21 cellular contexts compared by ENCODE assay signal in genomic region chr6:31718294-31718693, GRCh38. TPM values are rescaled to one million over a fixed set of nuclear protein-coding genes. Genes with fewer than 3 reads are reported as not detected.
DNase-seq lines count a peak whose midpoint lies in the region; ATAC-seq and TF ChIP-seq lines count a peak whose summit lies in the region.
"Had no signal": no experiment of that assay in that cellular context is flagged by ENCODE, and none has a peak within 500 bp of the region (broad histone marks: within the 10 kb centered on the region; RNA-seq: fewer than 3 reads in every experiment).

No MANE protein-coding gene starts in this region.

- ATAC-seq in mucosa of descending colon (peak; percentile 87), GM19324 (IDR thresholded peaks at IDR 0.05; ENCODE audit: low FRiP score, unreplicated experiment) (no peak)
- ATAC-seq: activated CD8-positive, alpha-beta T cell treated with anti-CD3 and anti-CD28 coated beads for 36 hours; heart right ventricle had no signal

- intact Hi-C loops in breast epithelium (cut with DNase I; ENCODE audit: low total_unique reads) = loop anchor here (1.0 kb wide), 1 partner anchor 16 kb away; no protein-coding TSS in a partner anchor
- intact Hi-C loops in mucosa of descending colon (cut with DNase I, micrococcal nuclease) = no loop called here

- no peak overlapping the region for H3K4me3 ChIP-seq in breast epithelium
- no peak overlapping the region for H3K4me3 ChIP-seq in mucosa of descending colon
- H3K4me3 ChIP-seq: GM12878, heart right ventricle, Peyer's patch, tibial artery had no signal

- TF ChIP-seq CTCF in breast epithelium (IDR thresholded peaks at IDR 0.05) (no peak), mucosa of descending colon (IDR thresholded peaks at IDR 0.05) (no peak)

- H3K9me3 ChIP-seq in breast epithelium (no peaks in the 10 kb centered on the region), mucosa of descending colon (no peaks in the 10 kb centered on the region)
- H3K9me3 ChIP-seq: heart right ventricle, Peyer's patch, tibial artery had no signal

- peak; percentile 47 for DNase-seq in COR-L47 (lab: John Stamatoyannopoulos, UW)
- DNase-seq in NCI-H1417 treated with DMSO at 0.1 percent for 48 hours (lab: John Stamatoyannopoulos, UW) = peak; percentile 21
- peak; percentile 75 to 85 for DNase-seq in breast epithelium (ENCODE audit: low spot score in 2 of 2)
- DNase-seq in mucosa of descending colon = peak in 2 of 3 donors; percentile 52 to 79
- no peak for DNase-seq in activated CD8-positive, alpha-beta memory T cell treated with anti-CD3 and anti-CD28 coated beads, Interleukin-2, amount 50 U/mL, for 48 hours
- no peak for DNase-seq in HuH-7.5 (ENCODE audit: low spot score)
- DNase-seq in HK-2 (ENCODE audit: unreplicated experiment) = no peak
- DNase-seq: activated CD8-positive, alpha-beta T cell treated with anti-CD3 and anti-CD28 coated beads for 36 hours; activated naive CD4-positive, alpha-beta T cell; heart right ventricle; NCI-H226; occipital lobe; Peyer's patch; stimulated activated CD4-positive, alpha-beta T cell treated with anti-CD3 and anti-CD28 coated beads, Interleukin-12 subunit alpha, Interleukin-12 subunit beta, amount 100 ng/mL, for 4 hours; tibial artery had no signal

- TF ChIP-seq POLR2A in breast epithelium (IDR thresholded peaks at IDR 0.05) = no peak

- no peaks in the 10 kb centered on the region for H3K27me3 ChIP-seq in breast epithelium
- H3K27me3 ChIP-seq: heart right ventricle, Peyer's patch, tibial artery had no signal

- H3K36me3 ChIP-seq in breast epithelium (no peaks in the 10 kb centered on the region), mucosa of descending colon (ENCODE audit: low read depth) (no peaks in the 10 kb centered on the region)
- H3K36me3 ChIP-seq: heart right ventricle, Peyer's patch, tibial artery had no signal

- peak overlapping the region; percentile 87 to 88 for H3K27ac ChIP-seq in breast epithelium
- H3K27ac ChIP-seq: heart right ventricle, tibial artery had no signal

- H3K4me1 ChIP-seq in breast epithelium (peaks cover 3 to 6% of the 10 kb centered on the region in 2 donors), mucosa of descending colon (ENCODE audit: low read depth) (peaks cover 25% of the 10 kb centered on the region)
- H3K4me1 ChIP-seq: heart right ventricle, tibial artery had no signal

RNA-seq across cellular contexts. Expression of gene LY6G6D, which starts 3.1 kb away (rescaled TPM):
- not detected for total RNA-seq in breast epithelium
- 1 to 10 TPM in 1 of 3 donors, under 1 TPM in 1, not detected in 1; 0.90 to 6.1 TPM for total RNA-seq in mucosa of descending colon
- total RNA-seq: activated CD8-positive, alpha-beta T cell treated with anti-CD3 and anti-CD28 coated beads for 36 hours; cardiac septum; endothelial cell of umbilical vein; GM12878; heart right ventricle; lung microvascular endothelial cell; occipital lobe; Peyer's patch; T-helper 2 cell treated with Interferon-gamma antibody and Interleukin-4, amounts not matched to agents 100 ng/mL and 5 ng/mL, for 36 hours had no signal

RNA-seq across cellular contexts. Expression of gene LY6G6C, which starts 3.3 kb away (rescaled TPM):
- total RNA-seq in breast epithelium = not detected
- under 1 TPM in 1 of 3 donors, not detected in 2; 0.32 TPM for total RNA-seq in mucosa of descending colon
- total RNA-seq: activated CD8-positive, alpha-beta T cell treated with anti-CD3 and anti-CD28 coated beads for 36 hours; cardiac septum; endothelial cell of umbilical vein; GM12878; heart right ventricle; lung microvascular endothelial cell; Peyer's patch; T-helper 2 cell treated with Interferon-gamma antibody and Interleukin-4, amounts not matched to agents 100 ng/mL and 5 ng/mL, for 36 hours had no signal

RNA-seq across cellular contexts. Expression of gene MPIG6B, which starts 4.9 kb away (rescaled TPM):
- under 1 TPM in 1 of 3 donors, not detected in 2; 0.16 TPM for total RNA-seq in breast epithelium
- total RNA-seq in mucosa of descending colon = 1 to 10 TPM in 1 of 3 donors, under 1 TPM in 2; 0.48 to 1.4 (median 0.57) TPM
- total RNA-seq: endothelial cell of umbilical vein; GM12878; lung microvascular endothelial cell; occipital lobe; Peyer's patch; T-helper 2 cell treated with Interferon-gamma antibody and Interleukin-4, amounts not matched to agents 100 ng/mL and 5 ng/mL, for 36 hours had no signal

RNA-seq across cellular contexts. Expression of gene DDAH2, which starts 10.8 kb away (rescaled TPM):
- 100 to 1,000 TPM in 2 of 3 donors, 10 to 100 TPM in 1; 100.0 to 212 (median 115) TPM for total RNA-seq in breast epithelium
- 100 to 1,000 TPM in 1 of 3 donors, 10 to 100 TPM in 2; 56.1 to 152 (median 99.5) TPM for total RNA-seq in mucosa of descending colon

RNA-seq across cellular contexts. Expression of gene LY6G6F, which starts 11.6 kb away (rescaled TPM):
- total RNA-seq in breast epithelium (not detected), mucosa of descending colon (not detected)
- total RNA-seq: activated CD8-positive, alpha-beta T cell treated with anti-CD3 and anti-CD28 coated beads for 36 hours; cardiac septum; endothelial cell of umbilical vein; GM12878; heart right ventricle; lung microvascular endothelial cell; occipital lobe; Peyer's patch; T-helper 2 cell treated with Interferon-gamma antibody and Interleukin-4, amounts not matched to agents 100 ng/mL and 5 ng/mL, for 36 hours had no signal

Comparison
In these comparisons a context has a peak if more than half of its experiments do, and no peak if none do; other contexts are left out.
1. DNase-seq: peak in COR-L47 (single experiment), NCI-H1417 treated with DMSO at 0.1 percent for 48 hours (single experiment), breast epithelium (2 of 2) and mucosa of descending colon (2 of 3); none in activated CD8-positive, alpha-beta memory T cell treated with anti-CD3 and anti-CD28 coated beads, Interleukin-2, amount 50 U/mL, for 48 hours (single experiment), HuH-7.5 (single experiment) and HK-2 (single experiment).